ENCODE assay signal across 17 cellular contexts in the genomic region with DNA sequence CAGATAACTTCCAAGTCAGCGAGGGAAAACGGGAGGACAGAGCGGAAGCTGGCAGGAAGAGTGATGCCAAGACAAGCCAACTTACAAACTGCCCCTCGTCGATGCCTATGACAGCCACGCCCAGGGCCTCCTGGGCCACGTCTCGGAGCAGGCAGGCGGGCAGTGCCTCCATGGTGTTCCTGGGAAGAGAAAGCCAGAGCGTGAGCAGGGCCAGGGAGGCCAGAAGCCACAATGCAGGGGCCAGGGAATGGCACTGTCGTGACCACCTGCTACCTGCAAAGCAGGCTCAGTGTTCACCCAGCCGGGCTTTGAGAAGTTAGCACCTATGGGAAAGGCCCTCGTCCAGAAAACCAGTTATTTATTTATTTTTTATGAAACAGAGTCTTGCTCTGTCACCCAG. TPM values are rescaled to one million over a fixed set of nuclear protein-coding genes. Genes with fewer than 3 reads are reported as not detected.
DNase-seq lines count a peak whose midpoint lies in the region; ATAC-seq, FAIRE-seq and TF ChIP-seq lines count a peak whose summit lies in the region.
"Had no signal": no experiment of that assay in that cellular context is flagged by ENCODE, and none has a peak within 500 bp of the region (broad histone marks: within the 10 kb centered on the region; RNA-seq: fewer than 3 reads in every experiment).

No MANE protein-coding gene starts in this region.

- H3K9me3 Mint-ChIP-seq in IgD-negative memory B cell, result no peaks in the 10 kb centered on the region
- H3K9me3 Mint-ChIP-seq: CD4-positive, alpha-beta memory T cell; GM23338 had no signal

- no peak for TF ChIP-seq POLR2A in esophagus muscularis mucosa (IDR thresholded peaks at IDR 0.05; ENCODE audit: low read depth)

- no peaks in the 10 kb centered on the region for H3K27me3 Mint-ChIP-seq in IgD-negative memory B cell
- H3K27me3 Mint-ChIP-seq: B cell; CD4-positive, alpha-beta memory T cell had no signal

- no peak for TF ChIP-seq EP300 in esophagus muscularis mucosa (IDR thresholded peaks at IDR 0.05)

- TF ChIP-seq CTCF in VCaP (conservative IDR thresholded peaks at IDR 0.05), result no peak
- TF ChIP-seq CTCF in esophagus muscularis mucosa (IDR thresholded peaks at IDR 0.05), result no peak
- TF ChIP-seq CTCF in pancreas (IDR thresholded peaks at IDR 0.05), result no peak

- intact Hi-C loops in esophagus muscularis mucosa (cut with DNase I), result no loop called here
- intact Hi-C loops in pancreas (cut with DNase I), result no loop called here

- H3K36me3 Mint-ChIP-seq in IgD-negative memory B cell, result no peaks in the 10 kb centered on the region
- H3K36me3 Mint-ChIP-seq: CD4-positive, alpha-beta memory T cell had no signal

- H3K27me3 ChIP-seq in esophagus muscularis mucosa (no peaks in the 10 kb centered on the region), pancreas (no peaks in the 10 kb centered on the region)

- 89% methylated on average over 13 of the region's 13 CpGs for WGBS in esophagus muscularis mucosa
- 45 to 48% methylated on average over 13 of the region's 13 CpGs for WGBS in pancreas, 2 donors

- H3K9me3 ChIP-seq in esophagus muscularis mucosa (no peaks in the 10 kb centered on the region), pancreas (no peaks in the 10 kb centered on the region)

- DNase-seq in esophagus muscularis mucosa (ENCODE audit: extremely low spot score), result no peak
- DNase-seq in pancreas, result peak; percentile 66 to 85 (median 75)
- no peak for DNase-seq in amygdala (lab: John Stamatoyannopoulos, UW)
- DNase-seq: C1 segment of cervical spinal cord; CD4-positive, alpha-beta memory T cell; DMS79; H7 had no signal

- peak overlapping the region; percentile 96 for H3K27ac ChIP-seq in VCaP
- H3K27ac ChIP-seq in esophagus muscularis mucosa (replicated peaks in 1 of 4), result peak overlapping the region; percentile 6 to 86 (median 68)
- peak overlapping the region; percentile 40 to 64 (median 50) for H3K27ac ChIP-seq in pancreas

- H3K36me3 ChIP-seq in esophagus muscularis mucosa (no peaks in the 10 kb centered on the region), pancreas (no peaks in the 10 kb centered on the region)

- no peak overlapping the region for H3K4me3 Mint-ChIP-seq in IgD-negative memory B cell
- H3K4me3 Mint-ChIP-seq: B cell; CD4-positive, alpha-beta memory T cell; GM23338 had no signal

- peaks cover 22 to 100% (median 94%) of the 10 kb centered on the region in 4 donors for H3K4me1 ChIP-seq in esophagus muscularis mucosa
- H3K4me1 ChIP-seq in pancreas, result peaks cover 32 to 37% (median 33%) of the 10 kb centered on the region in 3 donors

- ATAC-seq in pancreas, result peak in 3 of 4 donors; percentile 12 to 36 (median 35)
- ATAC-seq in HG03460 (IDR thresholded peaks at IDR 0.05; ENCODE audit: unreplicated experiment), result no peak
- ATAC-seq in HG03196 (IDR thresholded peaks at IDR 0.05; ENCODE audit: unreplicated experiment), result no peak
- ATAC-seq: GM23338 had no signal

- peak overlapping the region in 2 of 3 donors; percentile 57 to 90 for H3K27ac Mint-ChIP-seq in IgD-negative memory B cell
- H3K27ac Mint-ChIP-seq: GM23338 had no signal

- peaks cover 13 to 28% (median 21%) of the 10 kb centered on the region in 3 donors for H3K4me1 Mint-ChIP-seq in IgD-negative memory B cell

- no peak for FAIRE-seq in pancreas (lab: Jason Lieb, UNC)
- FAIRE-seq: A204.1, GM12891 had no signal

- H3K4me3 ChIP-seq in esophagus muscularis mucosa (no peak overlapping the region), pancreas (no peak overlapping the region)
- H3K4me3 ChIP-seq: GM23338 had no signal

RNA-seq across cellular contexts. Expression of gene TK1, which starts 4.3 kb away (rescaled TPM):
- polyA plus RNA-seq in IgD-negative memory B cell (7.0 TPM), pancreas (1 to 10 TPM; 1.2 to 2.2 TPM)
- total RNA-seq in esophagus muscularis mucosa (10 to 100 TPM in 2 of 4 donors, 1 to 10 TPM in 2; 7.9 to 22.1 (median 14.5) TPM), pancreas (1 to 10 TPM; 1.3 to 4.2 (median 3.2) TPM)

RNA-seq across cellular contexts. Expression of gene AFMID, which starts 4.7 kb away (rescaled TPM):
- polyA plus RNA-seq in IgD-negative memory B cell (21.3 TPM), pancreas (10 to 100 TPM; 32.1 to 53.7 TPM)
- total RNA-seq in esophagus muscularis mucosa (10 to 100 TPM; 15.7 to 44.3 (median 25.4) TPM), pancreas (10 to 100 TPM; 30.7 to 40.9 (median 33.9) TPM)

RNA-seq across cellular contexts. Expression of gene SYNGR2, which starts 14.1 kb away (rescaled TPM):
- polyA plus RNA-seq in IgD-negative memory B cell, result 633 TPM
- total RNA-seq in esophagus muscularis mucosa, result 100 to 1,000 TPM in 2 of 4 donors, 10 to 100 TPM in 2; 63.1 to 164 (median 124) TPM
- 10 to 100 TPM; 52.3 to 93.8 (median 83.8) TPM for total RNA-seq in pancreas
- polyA plus RNA-seq in pancreas, result 10 to 100 TPM; 89.1 to 94.2 TPM

RNA-seq across cellular contexts. Expression of gene BIRC5, which starts 31.5 kb away (rescaled TPM):
- polyA plus RNA-seq in IgD-negative memory B cell (0.25 TPM), pancreas (under 1 TPM; 0.53 to 0.77 TPM)
- total RNA-seq in esophagus muscularis mucosa (1 to 10 TPM in 1 of 4 donors, under 1 TPM in 2, not detected in 1; under 0.01 to 2.0 (median 0.13) TPM), pancreas (1 to 10 TPM in 2 of 6 donors, under 1 TPM in 3, not detected in 1; 0.12 to 1.7 (median 0.82) TPM)

RNA-seq across cellular contexts. Expression of gene C17orf99, which starts 36.3 kb away (rescaled TPM):
- polyA plus RNA-seq in IgD-negative memory B cell (not detected), pancreas (not detected)
- total RNA-seq in esophagus muscularis mucosa (not detected), pancreas (not detected)
- total RNA-seq: CD4-positive, alpha-beta memory T cell; G401; GM23338; H7; HT1080 had no signal
- polyA plus RNA-seq: CD4-positive, alpha-beta memory T cell; GM23338 had no signal

Comparison
In these comparisons a context has a peak if more than half of its experiments do, and no peak if none do; other contexts are left out.
1. DNase-seq: peak in pancreas (6 of 6); none in esophagus muscularis mucosa (single experiment) and amygdala (0 of 56).
2. ATAC-seq: peak in pancreas (3 of 4); none in HG03460 (single experiment) and HG03196 (single experiment).
3. Peak in every context shown above with its lines, with median percentiles within 50 percentile points of each other: H3K27ac ChIP-seq.